Comparison of ENCODE assay signal across 23 cellular contexts in genomic region chr11:103407641-103408040, GRCh38.
"Had no signal": no experiment of that assay in that cellular context is flagged by ENCODE, and none has a peak within 500 bp of the region (broad histone marks: within the 10 kb centered on the region; RNA-seq: fewer than 3 reads in every experiment).

No MANE protein-coding gene starts in this region.

- H3K4me1 ChIP-seq: colonic mucosa, esophagus muscularis mucosa, esophagus squamous epithelium, foreskin keratinocyte, gastrocnemius medialis, gastroesophageal sphincter, heart left ventricle, heart right ventricle had no signal

- DNase-seq: colonic mucosa; cortex of kidney; dermis blood vessel endothelial cell; dorsolateral prefrontal cortex; effector CD4-positive, alpha-beta T cell; effector CD8-positive, alpha-beta T cell; effector memory CD4-positive, alpha-beta T cell; effector memory CD8-positive, alpha-beta T cell; endodermal cell; erythroblast; esophagus squamous epithelium; foreskin fibroblast; foreskin keratinocyte; foreskin melanocyte; gastrocnemius medialis; glutamatergic neuron; head of caudate nucleus; heart left ventricle; heart right ventricle had no signal

- H3K9me3 ChIP-seq: colonic mucosa, esophagus muscularis mucosa, esophagus squamous epithelium, gastrocnemius medialis, gastroesophageal sphincter, heart left ventricle, heart right ventricle had no signal

- H3K27me3 ChIP-seq: colonic mucosa, dorsolateral prefrontal cortex, esophagus muscularis mucosa, esophagus squamous epithelium, foreskin keratinocyte, gastrocnemius medialis, gastroesophageal sphincter, heart left ventricle, heart right ventricle had no signal

- H3K36me3 ChIP-seq: colonic mucosa, esophagus muscularis mucosa, esophagus squamous epithelium, gastrocnemius medialis, gastroesophageal sphincter, heart left ventricle, heart right ventricle had no signal

- H3K27ac ChIP-seq: colonic mucosa, coronary artery, dorsolateral prefrontal cortex, epithelial cell of prostate, esophagus muscularis mucosa, esophagus squamous epithelium, foreskin keratinocyte, gastrocnemius medialis, gastroesophageal sphincter, heart left ventricle, heart right ventricle had no signal

- H3K4me3 ChIP-seq: colonic mucosa, coronary artery, dorsolateral prefrontal cortex, esophagus muscularis mucosa, esophagus squamous epithelium, gastrocnemius medialis, gastroesophageal sphincter, heart left ventricle, heart right ventricle had no signal
